Comparison of ENCODE assay signal across 1 cellular context in genomic region chr11:117795726-117796455, GRCh38.
TF ChIP-seq lines count a peak whose summit lies in the region.

No MANE protein-coding gene starts in this region.

TF ChIP-seq in HEK293, 187 proteins besides CTCF, POLR2A, EP300 and RAD21 (continued from another document):
- TF ChIP-seq ZBTB49 (tag by site-specific recombination; IDR thresholded peaks at IDR 0.05; ENCODE audit: low read depth) (no peak), ZNF37A (tag by site-specific recombination; IDR thresholded peaks at IDR 0.05) (no peak), ZNF664 (tag by site-specific recombination; IDR thresholded peaks at IDR 0.05) (no peak)
TF ChIP-seq in HEK293: peak in this region for 0.
